ENCODE assay signal across 8 cellular contexts in the genomic region with DNA sequence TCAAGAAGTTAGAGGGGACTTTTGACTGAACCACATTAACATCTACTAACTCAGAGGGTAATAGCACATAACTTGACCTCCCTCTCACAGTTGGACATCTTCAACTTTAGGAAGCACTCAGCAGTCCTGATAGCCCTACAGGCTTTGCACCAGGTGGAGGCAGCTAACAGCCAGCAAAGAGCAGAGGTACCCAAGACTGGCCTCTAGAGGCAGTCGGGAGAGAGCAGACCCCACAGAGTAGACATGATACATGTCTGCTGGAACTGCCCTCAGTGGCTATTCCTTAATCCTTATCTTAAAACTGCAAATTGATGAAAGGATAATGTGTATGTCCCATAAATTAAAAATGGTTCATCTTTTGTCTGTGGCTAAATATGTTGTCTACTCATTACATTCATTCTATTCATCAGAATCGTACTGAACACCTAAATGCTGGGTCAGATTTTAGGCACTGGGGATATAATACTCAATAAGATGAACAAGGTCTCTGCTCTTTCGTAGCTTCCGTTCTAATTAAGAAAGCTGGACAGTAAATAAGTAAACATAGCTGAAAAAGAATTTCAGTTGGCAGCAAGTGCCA. TPM values are rescaled to one million over a fixed set of nuclear protein-coding genes. Genes with fewer than 3 reads are reported as not detected.
DNase-seq lines count a peak whose midpoint lies in the region; ATAC-seq and TF ChIP-seq lines count a peak whose summit lies in the region.

No MANE protein-coding gene starts in this region.

- BruUV-seq in HCT116 (replicated peaks; lab: Mats Ljungman, UMichigan) = TSS peak; percentile 13

- peaks cover 32% of the 10 kb centered on the region for H3K79me2 ChIP-seq in HCT116 (ENCODE audit: insufficient read depth, low read length)

- H3K9me3 ChIP-seq in HCT116 (ENCODE audit: control insufficient read depth in 1 of 2, insufficient read depth in 1 of 2, low read depth in 1 of 2, low read length in 2 of 2) (no peaks in the 10 kb centered on the region), liver (ENCODE audit: control insufficient read depth in 4 of 4, low read length in 3 of 4) (no peaks in the 10 kb centered on the region)

- TF ChIP-seq CTCF in HCT116 (IDR thresholded peaks at IDR 0.05 in 2 of 3, conservative IDR thresholded peaks at IDR 0.05 in 1 of 3; ENCODE audit: borderline replicate concordance in 1 of 3, insufficient read depth in 1 of 3, low read depth in 2 of 3, low read length in 2 of 3) = peak; percentile 76 to 94 (median 83)
- TF ChIP-seq CTCF in liver (IDR thresholded peaks at IDR 0.05; ENCODE audit: low read depth, low read length, missing input control) = peak; percentile 9

- H3K4me3 ChIP-seq in HCT116 (replicated peaks in 1 of 2; ENCODE audit: low read depth in 1 of 2, low read length in 2 of 2) = no peak overlapping the region
- no peak overlapping the region for H3K4me3 ChIP-seq in liver (ENCODE audit: low read depth in 1 of 3, low read length in 3 of 3)

- POLR2A ChIA-PET in HCT116 (lab: Charles Lee) = no interaction called here

- RAD21 ChIA-PET in HCT116 (lab: Charles Lee; ENCODE audit: low non-redundant PET in 1 of 2, low total read pairs in 2 of 2, uncharacterized antibody in 2 of 2, unreplicated experiment in 2 of 2) = interaction anchor here in 1 of 2 experiments (1.1 kb wide), 1 partner anchor 35 kb away, joined by 3 read pairs; no protein-coding TSS in a partner anchor

- H3K9me2 ChIP-seq in HCT116 (ENCODE audit: insufficient read depth) = no peaks in the 10 kb centered on the region

- H3K4me2 ChIP-seq in HCT116 (ENCODE audit: low read length) = no peak overlapping the region

- no peaks in the 10 kb centered on the region for H3K27me3 ChIP-seq in HCT116 (ENCODE audit: insufficient read depth, low read length)
- H3K27me3 ChIP-seq in liver (ENCODE audit: control insufficient read depth in 4 of 4, insufficient read depth in 4 of 4, low read length in 3 of 4) = no peaks in the 10 kb centered on the region

- no peak overlapping the region for H2AFZ ChIP-seq in HCT116 (ENCODE audit: low read depth, low read length, poor library complexity, severe bottlenecking)

- ATAC-seq in HCT116 = peak; percentile 100
- ATAC-seq in activated naive CD4-positive, alpha-beta T cell treated with anti-CD3 and anti-CD28 coated beads, Interleukin-2, amount 50 U/mL, for 72 hours = peak; percentile 54 to 72

- peaks cover 16 to 51% of the 10 kb centered on the region in 2 donors for H3K36me3 Mint-ChIP-seq in activated naive CD4-positive, alpha-beta T cell treated with anti-CD3 and anti-CD28 coated beads, Interleukin-2, amount 50 U/mL, for 72 hours

- peak; percentile 68 for TF ChIP-seq RAD21 in HCT116 (IDR thresholded peaks at IDR 0.05; ENCODE audit: low read depth)
- TF ChIP-seq RAD21 in liver (IDR thresholded peaks at IDR 0.05) = peak in 1 of 2 donors; percentile 45

- no peaks in the 10 kb centered on the region for H4K20me1 ChIP-seq in HCT116 (ENCODE audit: insufficient read depth)

- 86% methylated on average over 4 of the region's 4 CpGs for WGBS in liver

- H3K9me3 Mint-ChIP-seq in activated naive CD4-positive, alpha-beta T cell treated with anti-CD3 and anti-CD28 coated beads, Interleukin-2, amount 50 U/mL, for 72 hours = no peaks in the 10 kb centered on the region

- H3K4me1 ChIP-seq in HCT116 (ENCODE audit: control insufficient read depth in 1 of 2, insufficient read depth in 2 of 2, low read length in 2 of 2) = no peaks in the 10 kb centered on the region
- H3K4me1 ChIP-seq in liver (ENCODE audit: control insufficient read depth in 4 of 4, insufficient read depth in 4 of 4, low read length in 3 of 4) = peaks cover 0 to 7% (median 5%) of the 10 kb centered on the region in 4 donors

- H3K36me3 ChIP-seq in HCT116 (ENCODE audit: control insufficient read depth in 1 of 2, insufficient read depth in 2 of 2, low read length in 2 of 2) (peaks cover 4 to 6% of the 10 kb centered on the region in 2 experiments; a peak in 2 of 4 replicates), liver (ENCODE audit: control insufficient read depth in 4 of 4, insufficient read depth in 3 of 4, low read depth in 1 of 4, low read length in 3 of 4) (peaks cover 2 to 18% (median 9%) of the 10 kb centered on the region in 4 donors)

- no peak overlapping the region for H3K27ac Mint-ChIP-seq in activated naive CD4-positive, alpha-beta T cell treated with anti-CD3 and anti-CD28 coated beads, Interleukin-2, amount 50 U/mL, for 72 hours

- no peak overlapping the region for H3K27ac ChIP-seq in HCT116 (ENCODE audit: low read depth, low read length)
- H3K27ac ChIP-seq in liver (ENCODE audit: low read depth in 1 of 2, low read length in 2 of 2) = no peak overlapping the region

- DNase-seq in NCI-H1092 treated with DMSO at 0.1 percent for 48 hours (lab: John Stamatoyannopoulos, UW) (peak; percentile 2), NCI-H1092 (lab: John Stamatoyannopoulos, UW) (no peak), HCT116 (ENCODE audit: low read depth, low spot score) (no peak), NCI-H460 (ENCODE audit: extremely low read depth, low read depth) (peak; percentile 31), A172 (ENCODE audit: low spot score) (no peak)
- peak in 1 of 2 donors; percentile 25 for DNase-seq in activated naive CD4-positive, alpha-beta T cell treated with anti-CD3 and anti-CD28 coated beads, Interleukin-2, amount 50 U/mL, for 72 hours (ENCODE audit: low spot score in 2 of 2)
- DNase-seq in central memory CD4-positive, alpha-beta T cell = no peak

- no peak for TF ChIP-seq POLR2A in HCT116 (IDR thresholded peaks at IDR 0.05; ENCODE audit: borderline replicate concordance, extremely low read depth, insufficient read depth, insufficient read length)

- H3K9ac ChIP-seq in HCT116 (ENCODE audit: low read length) (no peak overlapping the region), liver (ENCODE audit: low read depth in 1 of 2, low read length in 2 of 2) (no peak overlapping the region)

- CTCF ChIA-PET in HCT116 (lab: Charles Lee) = interaction anchor here (0.6 to 1.6 kb wide), 9 partner anchors 11 to 48 kb away, joined by 3 to 6 read pairs (median 4); no protein-coding TSS in a partner anchor

- intact Hi-C loops in HCT116 (cut with micrococcal nuclease) = loop anchor here (5.0 kb wide), 1 partner anchor 35 kb away; no protein-coding TSS in a partner anchor

TF ChIP-seq in HCT116, 20 proteins besides CTCF, POLR2A, EP300 and RAD21:
- TF ChIP-seq ZNF274 (IDR thresholded peaks at IDR 0.05; ENCODE audit: low read depth, low read length) (no peak), YY1 (IDR thresholded peaks at IDR 0.05; ENCODE audit: extremely low read depth, insufficient replicate concordance, low read depth, low read length) (peak; percentile 18)

TF ChIP-seq in liver, 16 proteins besides CTCF, POLR2A, EP300 and RAD21:
- no peak for TF ChIP-seq YY1 (IDR thresholded peaks at IDR 0.05)
- no peak for TF ChIP-seq RXRA (IDR thresholded peaks at IDR 0.05)
- no peak for TF ChIP-seq NR2F2 (IDR thresholded peaks at IDR 0.05)

RNA-seq across cellular contexts. Expression of a gene that starts 49.8 kb away (rescaled TPM):
- total RNA-seq in HCT116 (2021; ENCODE audit: unreplicated experiment) (63.6 TPM), liver (10 to 100 TPM; 37.6 to 39.8 TPM)
- polyA plus RNA-seq in HCT116 (2012) = 25.9 and 37.3 TPM in 2 replicates
- total RNA-seq in NCI-H460 (2014; rRNA removed; shearing (Covaris generic)) = 45.1 and 49.7 TPM in 2 replicates
- polyA plus RNA-seq in NCI-H460 (2014; cell fraction: nucleus; rRNA removed) = 26.8 and 32.5 TPM in 2 replicates
- 100 to 1,000 TPM; 104 to 123 TPM for total RNA-seq in activated naive CD4-positive, alpha-beta T cell treated with anti-CD3 and anti-CD28 coated beads, Interleukin-2, amount 50 U/mL, for 72 hours
- polyA plus RNA-seq in liver = 10 to 100 TPM in 1 of 2 donors, 1 to 10 TPM in 1; 9.2 to 15.4 TPM
- total RNA-seq in A172 (2014; rRNA removed; shearing (Covaris generic)) = 49.8 and 51.9 TPM in 2 replicates

Comparison
In these comparisons a context has a peak if more than half of its experiments do, and no peak if none do; other contexts are left out.
1. DNase-seq: peak in NCI-H1092 treated with DMSO at 0.1 percent for 48 hours (single experiment) and NCI-H460 (single experiment); none in NCI-H1092 (single experiment), HCT116 (single experiment), A172 (single experiment) and central memory CD4-positive, alpha-beta T cell (single experiment).